In genomic region chr5:119290161-119290569, GRCh38 we compare ENCODE assay signal across 9 cellular contexts.
DNase-seq lines count a peak whose midpoint lies in the region; ATAC-seq and TF ChIP-seq lines count a peak whose summit lies in the region.
"Had no signal": no experiment of that assay in that cellular context is flagged by ENCODE, and none has a peak within 500 bp of the region (broad histone marks: within the 10 kb centered on the region; RNA-seq: fewer than 3 reads in every experiment).

No MANE protein-coding gene starts in this region.

- H3K27me3 Mint-ChIP-seq in T-cell, result no peaks in the 10 kb centered on the region
- no peaks in the 10 kb centered on the region for H3K27me3 Mint-ChIP-seq in nephron (ENCODE audit: low read depth)

- H3K4me2 ChIP-seq in BLaER1, result peak overlapping the region; percentile 64

- H3K27me3 ChIP-seq in BLaER1, result no peaks in the 10 kb centered on the region
- H3K27me3 ChIP-seq in vagina, result no peaks in the 10 kb centered on the region

- H3K4me3 ChIP-seq in BLaER1 (no peak overlapping the region), vagina (no peak overlapping the region)

- POLR2A ChIA-PET in T-cell (lab: Charles Lee), result interaction anchor here (0.6 to 1.3 kb wide), 8 partner anchors 10 to 201 kb away, joined by 3 to 6 read pairs (median 3); no protein-coding TSS in a partner anchor

- H3K27ac Mint-ChIP-seq in T-cell (peak overlapping the region; percentile 94 to 96), nephron (peak overlapping the region; percentile 68 to 79 (median 69))

- H3K9me3 Mint-ChIP-seq in T-cell (peaks cover 0 to 6% (median 4%) of the 10 kb centered on the region in 3 donors), nephron (peaks cover 5% of the 10 kb centered on the region)
- H3K9me3 Mint-ChIP-seq: neural crest cell had no signal

- TF ChIP-seq POLR2A in vagina (IDR thresholded peaks at IDR 0.05), result no peak

- DNase-seq in T-cell, result no peak
- no peak for DNase-seq in vagina (ENCODE audit: extremely low spot score in 2 of 2)
- no peak for DNase-seq in NCI-H146 treated with DMSO at 0.1 percent for 48 hours (lab: John Stamatoyannopoulos, UW; ENCODE audit: unreplicated experiment)
- no peak for DNase-seq in OCI-M2 (lab: John Stamatoyannopoulos, UW; ENCODE audit: unreplicated experiment)

- peaks cover 11% of the 10 kb centered on the region for H3K9me3 ChIP-seq in BLaER1
- no peaks in the 10 kb centered on the region for H3K9me3 ChIP-seq in vagina

- no peak for TF ChIP-seq CTCF in nephron (IDR thresholded peaks at IDR 0.05; ENCODE audit: unreplicated experiment in 3 of 3)
- TF ChIP-seq CTCF in vagina (IDR thresholded peaks at IDR 0.05), result no peak

- intact Hi-C loops in vagina (cut with DNase I), result no loop called here

- peaks cover 82 to 90% (median 87%) of the 10 kb centered on the region in 3 donors for H3K4me1 Mint-ChIP-seq in T-cell
- peaks cover 58% of the 10 kb centered on the region for H3K4me1 Mint-ChIP-seq in nephron

- H3K4me3 Mint-ChIP-seq in T-cell (peak overlapping the region; percentile 75 to 100 (median 78)), nephron (no peak overlapping the region)
- H3K4me3 Mint-ChIP-seq: neural crest cell had no signal

- H4K20me1 ChIP-seq in BLaER1, result no peaks in the 10 kb centered on the region

- H3K9ac ChIP-seq in BLaER1, result no peak overlapping the region; the same call in 1 of the 2 replicates

- 0 out of 2 replicates have a peak, but pooled peaks cover 17% of the 10 kb centered on the region for H3K36me3 ChIP-seq in BLaER1
- H3K36me3 ChIP-seq in vagina, result no peaks in the 10 kb centered on the region

- H3K27ac ChIP-seq in BLaER1 (peak overlapping the region; percentile 78), vagina (no peak overlapping the region)

- H3K4me1 ChIP-seq in BLaER1 (peaks cover 71% of the 10 kb centered on the region), vagina (peaks cover 36% of the 10 kb centered on the region)

- CTCF ChIA-PET in T-cell (lab: Charles Lee), result interaction anchor here (0.6 to 3.9 kb wide), 13 partner anchors 9 to 121 kb away, joined by 3 to 22 read pairs (median 3); no protein-coding TSS in a partner anchor

- ATAC-seq in GM19035 (IDR thresholded peaks at IDR 0.05; ENCODE audit: unreplicated experiment) (peak; percentile 77), HG03108 (IDR thresholded peaks at IDR 0.05; ENCODE audit: unreplicated experiment) (peak; percentile 85), T-cell (replicated peaks in 1 of 4) (peak; percentile 43 to 56 (median 50))

- H3K36me3 Mint-ChIP-seq in T-cell (peaks cover 27% of the 10 kb centered on the region), nephron (ENCODE audit: low read depth) (peaks cover 6% of the 10 kb centered on the region)

Comparison
In these comparisons a context has a peak if more than half of its experiments do, and no peak if none do; other contexts are left out.
1. H3K4me3 Mint-ChIP-seq: peak in T-cell (3 of 3); none in nephron (0 of 3).
2. Peak in every context shown above with its lines, with median percentiles within 50 percentile points of each other: ATAC-seq.